Comparison of ENCODE assay signal across 22 cellular contexts in genomic region chr21:20701235-20701634, GRCh38.
"Had no signal": no experiment of that assay in that cellular context is flagged by ENCODE, and none has a peak within 500 bp of the region (broad histone marks: within the 10 kb centered on the region; RNA-seq: fewer than 3 reads in every experiment).

No MANE protein-coding gene starts in this region.

- H3K4me1 ChIP-seq: colonic mucosa, foreskin keratinocyte, left ventricle myocardium inferior, psoas muscle, right lobe of liver, stomach, transverse colon had no signal

- H3K27ac ChIP-seq: colonic mucosa, foreskin keratinocyte, left ventricle myocardium inferior, psoas muscle, right lobe of liver, stomach, thoracic aorta, transverse colon had no signal

- H3K4me3 ChIP-seq: colonic mucosa, left ventricle myocardium inferior, lung, psoas muscle, right lobe of liver, stomach, thoracic aorta, transverse colon had no signal

- H3K9me3 ChIP-seq: colonic mucosa, left ventricle myocardium inferior, psoas muscle, right lobe of liver, stomach, thoracic aorta, transverse colon had no signal

- FAIRE-seq: keratinocyte had no signal

- H3K27me3 ChIP-seq: colonic mucosa, foreskin keratinocyte, right lobe of liver, stomach, transverse colon had no signal

- DNase-seq: colonic mucosa; dermis blood vessel endothelial cell; erythroblast; immature natural killer cell; left cardiac atrium; left ventricle myocardium inferior; mesenchymal stem cell; midbrain; psoas muscle; retina; right lobe of liver; stimulated activated CD4-positive, alpha-beta T cell treated with anti-CD3 and anti-CD28 coated beads, Interleukin-15, amount 100 ng/mL, for 24 hours; stimulated activated CD4-positive, alpha-beta T cell treated with anti-CD3 and anti-CD28 coated beads, Interleukin-2, amount 100 ng/mL, for 24 hours; stimulated activated CD4-positive, alpha-beta T cell treated with anti-CD3 and anti-CD28 coated beads, Interleukin-4, amount 100 ng/mL, for 4 hours; stimulated activated naive B cell treated with anti-CD40 and anti-IgM and Interleukin-4, amounts not matched to agents 10 μg/mL and 1 μg/mL and 100 μg/mL, for 72 hours; stomach; substantia nigra; transverse colon had no signal

- ATAC-seq: foreskin keratinocyte; left cardiac atrium; psoas muscle; right lobe of liver; stimulated activated naive B cell treated with anti-CD40 and anti-IgM and Interleukin-4, amounts not matched to agents 10 μg/mL and 1 μg/mL and 100 μg/mL, for 72 hours had no signal

- H3K36me3 ChIP-seq: colonic mucosa, left ventricle myocardium inferior, right lobe of liver, stomach, thoracic aorta, transverse colon had no signal
